ENCODE assay signal across 3 cellular contexts in genomic region chr3:182947892-182948291, GRCh38.
TF ChIP-seq lines count a peak whose summit lies in the region.

No MANE protein-coding gene starts in this region.

TF ChIP-seq in SK-N-SH treated with all-trans-retinoic acid at 6 μM for 48 hours, 23 proteins besides CTCF, POLR2A, EP300 and RAD21 (continued from another document):
- no peak for TF ChIP-seq ZNF565 (CRISPR knock-in tag; conservative IDR thresholded peaks at IDR 0.05; ENCODE audit: low read depth)

TF ChIP-seq in SK-N-SH, 30 proteins besides CTCF, POLR2A, EP300 and RAD21 (continued from another document):
- no peak for TF ChIP-seq FOXM1 (IDR thresholded peaks at IDR 0.05; ENCODE audit: low read depth)
- no peak for TF ChIP-seq USF1 (IDR thresholded peaks at IDR 0.05; ENCODE audit: borderline replicate concordance, low read depth)
- no peak for TF ChIP-seq MEF2A (IDR thresholded peaks at IDR 0.05; ENCODE audit: borderline replicate concordance, low read depth)
- no peak for TF ChIP-seq ELF1 (IDR thresholded peaks at IDR 0.05)
- TF ChIP-seq RCOR1 (IDR thresholded peaks at IDR 0.05; ENCODE audit: low read length), result no peak
- no peak for TF ChIP-seq SMC3 (IDR thresholded peaks at IDR 0.05; ENCODE audit: low read depth, low read length)

TF ChIP-seq in WTC11, 78 proteins besides CTCF, POLR2A, EP300 and RAD21 (continued from another document):
- TF ChIP-seq ZBTB43 (CRISPR knock-in tag; IDR thresholded peaks at IDR 0.05) (no peak), ZNF425 (CRISPR knock-in tag; conservative IDR thresholded peaks at IDR 0.05) (no peak), ATF6 (CRISPR knock-in tag; IDR thresholded peaks at IDR 0.05) (no peak), NR3C1 (CRISPR knock-in tag; conservative IDR thresholded peaks at IDR 0.05; ENCODE audit: low read depth) (no peak), TCF7 (CRISPR knock-in tag; IDR thresholded peaks at IDR 0.05; ENCODE audit: low read depth) (no peak)
TF ChIP-seq in WTC11: peak in this region for 0.
